ENCODE assay signal across 18 cellular contexts in genomic region chr15:60923925-60924324, GRCh38.
"Had no signal": no experiment of that assay in that cellular context is flagged by ENCODE, and none has a peak within 500 bp of the region (broad histone marks: within the 10 kb centered on the region; RNA-seq: fewer than 3 reads in every experiment).

No MANE protein-coding gene starts in this region.

- H3K4me1 ChIP-seq: lower lobe of right lung had no signal

- DNase-seq: dermis blood vessel endothelial cell; dorsolateral prefrontal cortex; effector CD4-positive, alpha-beta T cell; effector memory CD4-positive, alpha-beta T cell; foreskin keratinocyte; heart right ventricle; hippocampal formation; left colon; left ventricle myocardium inferior; lower lobe of right lung; mesenchymal stem cell; midbrain; naive thymus-derived CD4-positive, alpha-beta T cell; natural killer cell had no signal

- ATAC-seq: foreskin keratinocyte; gastroesophageal sphincter; heart right ventricle; left colon; left lobe of liver; lower lobe of right lung; naive thymus-derived CD4-positive, alpha-beta T cell; natural killer cell had no signal

- H3K27ac ChIP-seq: coronary artery, dorsolateral prefrontal cortex, esophagus muscularis mucosa, foreskin keratinocyte, gastroesophageal sphincter, heart right ventricle, left ventricle myocardium inferior, lower lobe of right lung had no signal

- H3K36me3 ChIP-seq: esophagus muscularis mucosa, gastroesophageal sphincter, heart right ventricle, left ventricle myocardium inferior, lower lobe of right lung had no signal

- H3K9me3 ChIP-seq: esophagus muscularis mucosa, gastroesophageal sphincter, heart right ventricle, left ventricle myocardium inferior, lower lobe of right lung had no signal

- H3K27me3 ChIP-seq: dorsolateral prefrontal cortex, esophagus muscularis mucosa, foreskin keratinocyte, gastroesophageal sphincter, heart right ventricle had no signal

- H3K4me3 ChIP-seq: coronary artery, dorsolateral prefrontal cortex, esophagus muscularis mucosa, gastroesophageal sphincter, heart right ventricle, left ventricle myocardium inferior, lower lobe of right lung had no signal
